In genomic region chr6:139852484-139853140, GRCh38 we compare ENCODE assay signal across 16 cellular contexts.
DNase-seq lines count a peak whose midpoint lies in the region; ATAC-seq, FAIRE-seq and TF ChIP-seq lines count a peak whose summit lies in the region.
"Had no signal": no experiment of that assay in that cellular context is flagged by ENCODE, and none has a peak within 500 bp of the region (broad histone marks: within the 10 kb centered on the region; RNA-seq: fewer than 3 reads in every experiment).

No MANE protein-coding gene starts in this region.

- POLR2A ChIA-PET in naive thymus-derived CD4-positive, alpha-beta T cell (lab: Charles Lee), result no interaction called here

- H3K36me3 Mint-ChIP-seq in astrocyte (ENCODE audit: low read depth, unreplicated experiment), result no peaks in the 10 kb centered on the region
- no peaks in the 10 kb centered on the region for H3K36me3 Mint-ChIP-seq in naive thymus-derived CD4-positive, alpha-beta T cell

- in situ Hi-C loops in mammary epithelial cell (cut with MboI; ENCODE audit: low sequenced_read_pairs in 2 of 2), result no loop called here

- BruUV-seq in mammary epithelial cell (replicated peaks; lab: Mats Ljungman, UMichigan), result no TSS peak

- TF ChIP-seq CTCF in mammary epithelial cell (conservative IDR thresholded peaks at IDR 0.05 in 1 of 2, IDR thresholded peaks at IDR 0.05 in 1 of 2; ENCODE audit: extremely low read depth in 1 of 2, insufficient read depth in 1 of 2, low read depth in 1 of 2, low read length in 2 of 2) (no peak), breast epithelium (IDR thresholded peaks at IDR 0.05) (no peak), astrocyte (IDR thresholded peaks at IDR 0.05; ENCODE audit: insufficient read depth, low read depth, low read length) (no peak), kidney epithelial cell (IDR thresholded peaks at IDR 0.05; ENCODE audit: insufficient read depth, low read length, poor library complexity, severe bottlenecking) (no peak), smooth muscle cell (IDR thresholded peaks at IDR 0.05; ENCODE audit: borderline replicate concordance, insufficient read depth, poor library complexity, severe bottlenecking) (no peak)

- H3K9me3 Mint-ChIP-seq in astrocyte (ENCODE audit: unreplicated experiment), result peaks cover 2% of the 10 kb centered on the region
- H3K9me3 Mint-ChIP-seq in naive thymus-derived CD4-positive, alpha-beta T cell, result peaks cover 0 to 6% (median 2%) of the 10 kb centered on the region in 11 donors

- intact Hi-C loops in mammary epithelial cell (cut with micrococcal nuclease) (no loop called here), breast epithelium (cut with DNase I; ENCODE audit: low total_unique reads) (no loop called here)
- intact Hi-C loops in naive thymus-derived CD4-positive, alpha-beta T cell (cut with micrococcal nuclease), result no loop called here

- H3K27me3 Mint-ChIP-seq in astrocyte (ENCODE audit: low read depth, unreplicated experiment), result no peaks in the 10 kb centered on the region
- peaks cover 0 to 9% (median 4%) of the 10 kb centered on the region in 5 donors for H3K27me3 Mint-ChIP-seq in naive thymus-derived CD4-positive, alpha-beta T cell

- CTCF ChIA-PET in mammary epithelial cell (lab: Charles Lee; ENCODE audit: low non-redundant PET), result no interaction called here
- CTCF ChIA-PET in naive thymus-derived CD4-positive, alpha-beta T cell (lab: Charles Lee), result no interaction called here

- no peak overlapping the region for H3K4me3 Mint-ChIP-seq in astrocyte (ENCODE audit: unreplicated experiment)
- no peak overlapping the region for H3K4me3 Mint-ChIP-seq in naive thymus-derived CD4-positive, alpha-beta T cell

- DNase-seq in mammary epithelial cell, result peak; percentile 5
- no peak for DNase-seq in breast epithelium (ENCODE audit: low spot score in 2 of 2)
- DNase-seq in astrocyte (ENCODE audit: low read depth), result peak; percentile 84
- peak; percentile 32 for DNase-seq in kidney epithelial cell (ENCODE audit: low read depth)
- no peak for DNase-seq in smooth muscle cell (lab: John Stamatoyannopoulos, UW; ENCODE audit: unreplicated experiment)
- DNase-seq in activated CD4-positive, alpha-beta T cell treated with anti-CD3 and anti-CD28 coated beads, Interleukin-2, amount 50 U/mL, for 1 hour, result no peak
- DNase-seq in naive thymus-derived CD4-positive, alpha-beta T cell, result no peak
- DNase-seq: activated CD4-positive, CD25-positive, alpha-beta regulatory T cell; activated T-cell treated with anti-CD3 and anti-CD28 coated beads, Interleukin-2, amount 50 U/mL, for 1 hour; DMS 273 treated with DMSO at 0.1 percent for 48 hours; NCI-H1092 treated with DMSO at 0.1 percent for 48 hours; NCI-H69 had no signal

- H3K27ac Mint-ChIP-seq in astrocyte (ENCODE audit: unreplicated experiment), result peak overlapping the region; percentile 90
- no peak overlapping the region for H3K27ac Mint-ChIP-seq in naive thymus-derived CD4-positive, alpha-beta T cell

- H3K4me2 ChIP-seq in mammary epithelial cell (ENCODE audit: insufficient read depth, low read depth, low read length), result no peak overlapping the region
- peak overlapping the region; percentile 7 for H3K4me2 ChIP-seq in astrocyte (ENCODE audit: low read length)
- H3K4me2 ChIP-seq in smooth muscle cell, result peak overlapping the region; percentile 80

- H3K27ac ChIP-seq in mammary epithelial cell (ENCODE audit: insufficient read depth, low read depth, low read length) (no peak overlapping the region), breast epithelium (no peak overlapping the region), astrocyte (ENCODE audit: low read depth, low read length) (peak overlapping the region; percentile 47), smooth muscle cell (ENCODE audit: low read depth) (peak overlapping the region; percentile 96)
- H3K27ac ChIP-seq in naive thymus-derived CD4-positive, alpha-beta T cell (ENCODE audit: low read depth, low read length), result no peak overlapping the region
- H3K27ac ChIP-seq: cardiac muscle cell, prostate gland had no signal

- FAIRE-seq in astrocyte (lab: Jason Lieb, UNC), result peak; percentile 94
- FAIRE-seq: A204.1 had no signal

- peaks cover 43% of the 10 kb centered on the region for H3K4me1 Mint-ChIP-seq in astrocyte (ENCODE audit: low read depth, unreplicated experiment)
- no peaks in the 10 kb centered on the region for H3K4me1 Mint-ChIP-seq in naive thymus-derived CD4-positive, alpha-beta T cell

- no peak overlapping the region for H3K4me3 ChIP-seq in mammary epithelial cell (replicated peaks in 1 of 3; ENCODE audit: insufficient read depth in 1 of 3, low read depth in 2 of 3, low read length in 3 of 3)
- no peak overlapping the region for H3K4me3 ChIP-seq in breast epithelium
- no peak overlapping the region for H3K4me3 ChIP-seq in astrocyte (ENCODE audit: insufficient read depth, low read depth, low read length)
- H3K4me3 ChIP-seq in kidney epithelial cell (ENCODE audit: low read depth, low read length), result no peak overlapping the region
- H3K4me3 ChIP-seq in smooth muscle cell, result peak overlapping the region; percentile 33
- no peak overlapping the region for H3K4me3 ChIP-seq in naive thymus-derived CD4-positive, alpha-beta T cell (ENCODE audit: low read length)
- H3K4me3 ChIP-seq: cardiac muscle cell, prostate gland had no signal

- no peaks in the 10 kb centered on the region for H3K9me3 ChIP-seq in mammary epithelial cell (replicated peaks; ENCODE audit: insufficient read depth, low read length)
- H3K9me3 ChIP-seq in breast epithelium, result peaks cover 0 to 12% of the 10 kb centered on the region in 2 donors
- H3K9me3 ChIP-seq in astrocyte (ENCODE audit: insufficient read depth, low read depth, low read length), result peaks cover 2% of the 10 kb centered on the region
- no peaks in the 10 kb centered on the region for H3K9me3 ChIP-seq in smooth muscle cell (replicated peaks; ENCODE audit: low read depth)
- no peaks in the 10 kb centered on the region for H3K9me3 ChIP-seq in naive thymus-derived CD4-positive, alpha-beta T cell (ENCODE audit: control insufficient read depth in 2 of 3, low read length in 3 of 3)
- H3K9me3 ChIP-seq: prostate gland had no signal

- 100% methylated on average over 9 of the region's 9 CpGs for WGBS in mammary epithelial cell (ENCODE audit: low coverage, missing lambda C conversion rate)
- 14% methylated on average over 9 of the region's 9 CpGs for WGBS in smooth muscle cell (ENCODE audit: low lambda C conversion rate)

- TF ChIP-seq POLR2A in breast epithelium (IDR thresholded peaks at IDR 0.05), result no peak

- peak overlapping the region; percentile 53 for H2AFZ ChIP-seq in mammary epithelial cell (ENCODE audit: low read depth, low read length)
- H2AFZ ChIP-seq in astrocyte (ENCODE audit: low read depth, low read length), result no peak overlapping the region
- no peak overlapping the region for H2AFZ ChIP-seq in smooth muscle cell (ENCODE audit: low read depth)

- H3K79me2 ChIP-seq in mammary epithelial cell (ENCODE audit: insufficient read depth, low read length) (no peaks in the 10 kb centered on the region), astrocyte (ENCODE audit: insufficient read depth, low read length) (no peaks in the 10 kb centered on the region), smooth muscle cell (ENCODE audit: low read depth) (no peaks in the 10 kb centered on the region)

- dilution Hi-C loops in mammary epithelial cell (cut with HindIII; ENCODE audit: low sequenced_read_pairs), result no loop called here

- H4K20me1 ChIP-seq in mammary epithelial cell (ENCODE audit: insufficient read depth, low read length) (no peaks in the 10 kb centered on the region), astrocyte (ENCODE audit: insufficient read depth, low read length) (no peaks in the 10 kb centered on the region), smooth muscle cell (ENCODE audit: low read depth) (no peaks in the 10 kb centered on the region)

- H3K27me3 ChIP-seq in mammary epithelial cell (ENCODE audit: insufficient read depth, low read length) (no peaks in the 10 kb centered on the region), breast epithelium (no peaks in the 10 kb centered on the region), astrocyte (ENCODE audit: insufficient read depth, low read length) (no peaks in the 10 kb centered on the region), kidney epithelial cell (ENCODE audit: control insufficient read depth, insufficient read depth, low read length) (no peaks in the 10 kb centered on the region), smooth muscle cell (ENCODE audit: low read depth) (no peaks in the 10 kb centered on the region)
- H3K27me3 ChIP-seq in naive thymus-derived CD4-positive, alpha-beta T cell (ENCODE audit: control insufficient read depth in 2 of 2, insufficient read depth in 2 of 2, low read length in 2 of 2), result no peaks in the 10 kb centered on the region
- H3K27me3 ChIP-seq: cardiac muscle cell had no signal

- H3K9ac ChIP-seq in mammary epithelial cell (ENCODE audit: insufficient read depth, low read length) (no peak overlapping the region), astrocyte (ENCODE audit: low read length) (no peak overlapping the region), smooth muscle cell (ENCODE audit: low read depth) (peak overlapping the region; percentile 75)

- no peaks in the 10 kb centered on the region for H3K36me3 ChIP-seq in mammary epithelial cell (ENCODE audit: insufficient read depth, low read length)
- H3K36me3 ChIP-seq in breast epithelium, result no peaks in the 10 kb centered on the region
- H3K36me3 ChIP-seq in astrocyte (ENCODE audit: insufficient read depth, low read length), result no peaks in the 10 kb centered on the region
- H3K36me3 ChIP-seq in kidney epithelial cell (ENCODE audit: control insufficient read depth, insufficient read depth, low read length), result no peaks in the 10 kb centered on the region
- no peaks in the 10 kb centered on the region for H3K36me3 ChIP-seq in smooth muscle cell (ENCODE audit: low read depth)
- no peaks in the 10 kb centered on the region for H3K36me3 ChIP-seq in naive thymus-derived CD4-positive, alpha-beta T cell (ENCODE audit: control insufficient read depth in 2 of 3, insufficient read depth in 3 of 3, low read length in 3 of 3)
- H3K36me3 ChIP-seq: cardiac muscle cell, prostate gland had no signal

- peaks cover 33% of the 10 kb centered on the region for H3F3A ChIP-seq in smooth muscle cell (ENCODE audit: low read depth)

- ATAC-seq in GM18870 (IDR thresholded peaks at IDR 0.05; ENCODE audit: unreplicated experiment), result no peak
- ATAC-seq in naive thymus-derived CD4-positive, alpha-beta T cell, result no peak

- H3K4me1 ChIP-seq in mammary epithelial cell (ENCODE audit: insufficient read depth, low read length), result peaks cover 5% of the 10 kb centered on the region
- H3K4me1 ChIP-seq in breast epithelium, result no peaks in the 10 kb centered on the region
- peaks cover 7% of the 10 kb centered on the region for H3K4me1 ChIP-seq in astrocyte (ENCODE audit: insufficient read depth, low read length)
- peaks cover 38% of the 10 kb centered on the region for H3K4me1 ChIP-seq in smooth muscle cell (ENCODE audit: low read depth)
- H3K4me1 ChIP-seq in naive thymus-derived CD4-positive, alpha-beta T cell (ENCODE audit: control insufficient read depth in 2 of 2, insufficient read depth in 2 of 2, low read length in 2 of 2), result no peaks in the 10 kb centered on the region
- H3K4me1 ChIP-seq: prostate gland had no signal

Comparison
In these comparisons a context has a peak if more than half of its experiments do, and no peak if none do; other contexts are left out.
1. DNase-seq: peak in mammary epithelial cell (single experiment), astrocyte (single experiment) and kidney epithelial cell (single experiment); none in breast epithelium (0 of 2), smooth muscle cell (single experiment), activated CD4-positive, alpha-beta T cell treated with anti-CD3 and anti-CD28 coated beads, Interleukin-2, amount 50 U/mL, for 1 hour (single experiment) and naive thymus-derived CD4-positive, alpha-beta T cell (0 of 9).
2. H3K27ac ChIP-seq: peak in astrocyte (single experiment) and smooth muscle cell (single experiment); none in mammary epithelial cell (single experiment), breast epithelium (0 of 2) and naive thymus-derived CD4-positive, alpha-beta T cell (single experiment).